ENCODE assay signal across 8 cellular contexts in genomic region chr14:47675489-47676300, GRCh38. TPM values are rescaled to one million over a fixed set of nuclear protein-coding genes. Genes with fewer than 3 reads are reported as not detected.
A peak's percentile ranks its signal among the peaks of the same experiment; 100 is the strongest.
DNase-seq lines count a peak whose midpoint lies in the region; TF ChIP-seq lines count a peak whose summit lies in the region.

TSS of gene MDGA2 (minus strand) at chr14:47675605.

- no peaks in the 10 kb centered on the region for H3K4me1 Mint-ChIP-seq in HFFc6 (ENCODE audit: low read depth)

- H3K9me3 ChIP-seq in NT2/D1 (ENCODE audit: insufficient read depth, low read length), result no peaks in the 10 kb centered on the region

- H3K27me3 ChIP-seq in NT2/D1 (ENCODE audit: insufficient read depth, insufficient read length) (peaks cover 59% of the 10 kb centered on the region), rectal smooth muscle tissue (ENCODE audit: control insufficient read depth, insufficient read depth, low read length) (peaks cover 8% of the 10 kb centered on the region)

- H3K4me3 Mint-ChIP-seq in HFFc6, result no peak within 1 kb of the TSS

- peak; percentile 45 for DNase-seq in NCI-H345 (lab: John Stamatoyannopoulos, UW)
- no peak for DNase-seq in NCI-H345 treated with DMSO at 0.1 percent for 48 hours (lab: John Stamatoyannopoulos, UW; ENCODE audit: unreplicated experiment)
- no peak for DNase-seq in NT2/D1 (ENCODE audit: low read depth, low spot score)
- peak; percentile 83 for DNase-seq in glomerular visceral epithelial cell (ENCODE audit: extremely low spot score)
- DNase-seq in SIG-M5 (lab: John Stamatoyannopoulos, UW), result no peak
- DNase-seq in SIG-M5 treated with dmso at 0.1 percent for 504 hours (lab: John Stamatoyannopoulos, UW; ENCODE audit: unreplicated experiment), result no peak
- no peak for DNase-seq in HFFc6

- H3K4me3 ChIP-seq in NT2/D1 (ENCODE audit: insufficient read length, low read depth), result peak within 1 kb of the TSS; percentile 63
- H3K4me3 ChIP-seq in rectal smooth muscle tissue (ENCODE audit: low read length), result peak within 1 kb of the TSS; percentile 50

- H3K4me1 ChIP-seq in NT2/D1 (ENCODE audit: insufficient read depth, insufficient read length), result no peaks in the 10 kb centered on the region
- H3K4me1 ChIP-seq in rectal smooth muscle tissue (ENCODE audit: control insufficient read depth, insufficient read depth, low read length), result no peaks in the 10 kb centered on the region

- no peaks in the 10 kb centered on the region; the same call in none of the 2 replicates for H3K27me3 Mint-ChIP-seq in HFFc6 (ENCODE audit: insufficient read depth)

- no peaks in the 10 kb centered on the region for H3K36me3 Mint-ChIP-seq in HFFc6 (ENCODE audit: low read depth)

- H3K9ac ChIP-seq in NT2/D1 (ENCODE audit: insufficient read length, low read depth) (peak within 1 kb of the TSS; percentile 70), rectal smooth muscle tissue (ENCODE audit: low read length) (no peak within 1 kb of the TSS)

- TF ChIP-seq CTCF in HFFc6 (IDR thresholded peaks at IDR 0.05), result no peak

- H3K36me3 ChIP-seq in NT2/D1 (ENCODE audit: insufficient read depth, insufficient read length, low read length) (no peaks in the 10 kb centered on the region), rectal smooth muscle tissue (ENCODE audit: control insufficient read depth, insufficient read depth, low read length) (no peaks in the 10 kb centered on the region)

- H3K27ac ChIP-seq in rectal smooth muscle tissue (ENCODE audit: low read depth, low read length), result no peak within 1 kb of the TSS

- no peak within 1 kb of the TSS for H3K27ac Mint-ChIP-seq in HFFc6

- peaks cover 15% of the 10 kb centered on the region for H3K9me3 Mint-ChIP-seq in HFFc6

RNA-seq across cellular contexts. Expression of gene MDGA2, which starts in this region (rescaled TPM):
- not detected for total RNA-seq in HFFc6 (2021; fragmentation: NEBNext Ultra II Directional; extraction: Animal tissue kit (Norgen Biotek cat#: 25700))

Comparison
In these comparisons a context has a peak if more than half of its experiments do, and no peak if none do; other contexts are left out.
1. DNase-seq: peak in NCI-H345 (single experiment) and glomerular visceral epithelial cell (single experiment); none in NCI-H345 treated with DMSO at 0.1 percent for 48 hours (single experiment), NT2/D1 (single experiment), SIG-M5 (single experiment), SIG-M5 treated with dmso at 0.1 percent for 504 hours (single experiment) and HFFc6 (single experiment).